8 cellular contexts compared by ENCODE assay signal in genomic region chr18:52339891-52340371, GRCh38. TPM values are rescaled to one million over a fixed set of nuclear protein-coding genes. Genes with fewer than 3 reads are reported as not detected.
A peak's percentile ranks its signal among the peaks of the same experiment; 100 is the strongest.
DNase-seq lines count a peak whose midpoint lies in the region; ATAC-seq and FAIRE-seq lines count a peak whose summit lies in the region.
"Had no signal": no experiment of that assay in that cellular context is flagged by ENCODE, and none has a peak within 500 bp of the region (broad histone marks: within the 10 kb centered on the region; RNA-seq: fewer than 3 reads in every experiment).

Gene DCC (plus strand): TSS chr18:52340197. CDS start chr18:52340788, 591 bp downstream.

- peak within 1 kb of the TSS in 1 of 10 donors; percentile 0 for H3K4me3 Mint-ChIP-seq in naive thymus-derived CD4-positive, alpha-beta T cell
- H3K4me3 Mint-ChIP-seq: T-helper 1 cell treated with Interleukin-12 subunit alpha and Interleukin-12 subunit beta and Interleukin-4 antibody, amounts not matched to agents 30 μg/mL and 1 μg/mL, for 36 hours had no signal

- H3K27me3 ChIP-seq in GM23248 (replicated peaks; ENCODE audit: insufficient read depth): peaks cover 44% of the 10 kb centered on the region
- no peaks in the 10 kb centered on the region for H3K27me3 ChIP-seq in naive thymus-derived CD4-positive, alpha-beta T cell (ENCODE audit: control insufficient read depth in 2 of 2, insufficient read depth in 2 of 2, low read length in 2 of 2)

- no peaks in the 10 kb centered on the region for H3K36me3 ChIP-seq in GM23248 (ENCODE audit: low read depth)
- no peaks in the 10 kb centered on the region for H3K36me3 ChIP-seq in naive thymus-derived CD4-positive, alpha-beta T cell (ENCODE audit: control insufficient read depth in 2 of 3, insufficient read depth in 3 of 3, low read length in 3 of 3)

- H3K27ac ChIP-seq in GM23248: no peak within 1 kb of the TSS
- H3K27ac ChIP-seq in naive thymus-derived CD4-positive, alpha-beta T cell (ENCODE audit: low read depth, low read length): no peak within 1 kb of the TSS

- H3F3A ChIP-seq in GM23248 (ENCODE audit: insufficient read depth): peaks cover 6% of the 10 kb centered on the region; the same call in 1 of the 2 replicates

- H3K9ac ChIP-seq in GM23248: no peak within 1 kb of the TSS

- H3K4me1 Mint-ChIP-seq in naive thymus-derived CD4-positive, alpha-beta T cell: peaks cover 0 to 6% (median 0%) of the 10 kb centered on the region in 7 donors

- DNase-seq in GM23248: peak; percentile 58
- DNase-seq in NCI-H446 (lab: John Stamatoyannopoulos, UW): peak; percentile 65 to 89
- peak; percentile 67 for DNase-seq in dedifferentiated amniotic fluid mesenchymal stem cell (ENCODE audit: extremely low spot score)
- DNase-seq in middle frontal gyrus (ENCODE audit: extremely low spot score, low spot score): peak; percentile 37
- no peak for DNase-seq in GM19239 (ENCODE audit: insufficient read length, low spot score)
- no peak for DNase-seq in cerebellar nuclear complex (lab: John Stamatoyannopoulos, UW)
- no peak for DNase-seq in naive thymus-derived CD4-positive, alpha-beta T cell

- WGBS in GM23248 (ENCODE audit: low coverage in 1 of 2, low lambda C conversion rate in 2 of 2, missing lambda C conversion rate in 2 of 2), 2 experiments: 1 to 2% methylated on average over 27 of the region's 27 CpGs

- no peaks in the 10 kb centered on the region for H4K20me1 ChIP-seq in GM23248 (ENCODE audit: insufficient read depth)

- H3K9me3 Mint-ChIP-seq in naive thymus-derived CD4-positive, alpha-beta T cell: peaks cover 2 to 20% (median 8%) of the 10 kb centered on the region in 11 donors
- H3K9me3 Mint-ChIP-seq: T-helper 1 cell treated with Interleukin-12 subunit alpha and Interleukin-12 subunit beta and Interleukin-4 antibody, amounts not matched to agents 30 μg/mL and 1 μg/mL, for 36 hours had no signal

- peaks cover 0 to 8% (median 0%) of the 10 kb centered on the region in 5 donors for H3K36me3 Mint-ChIP-seq in naive thymus-derived CD4-positive, alpha-beta T cell

- peak within 1 kb of the TSS; percentile 54 for H3K4me3 ChIP-seq in GM23248
- H3K4me3 ChIP-seq in naive thymus-derived CD4-positive, alpha-beta T cell (ENCODE audit: low read length): no peak within 1 kb of the TSS

- H3K27ac Mint-ChIP-seq in naive thymus-derived CD4-positive, alpha-beta T cell: peak within 1 kb of the TSS in 1 of 9 donors; percentile 30
- H3K27ac Mint-ChIP-seq: T-helper 1 cell treated with Interleukin-12 subunit alpha and Interleukin-12 subunit beta and Interleukin-4 antibody, amounts not matched to agents 30 μg/mL and 1 μg/mL, for 36 hours had no signal

- H2AFZ ChIP-seq in GM23248: 0 out of 2 replicates have a peak within 1 kb of the TSS, but pooled peaks have one; percentile 17

- intact Hi-C loops in naive thymus-derived CD4-positive, alpha-beta T cell (cut with micrococcal nuclease): no loop called here

- no peaks in the 10 kb centered on the region for H3K79me2 ChIP-seq in GM23248 (ENCODE audit: insufficient read depth)

- in situ Hi-C loops in GM23248 (cut with MboI): no loop called here

- no peak for ATAC-seq in naive thymus-derived CD4-positive, alpha-beta T cell

- peak within 1 kb of the TSS; percentile 26 for H3K4me2 ChIP-seq in GM23248 (ENCODE audit: unreplicated experiment)

- peaks cover 31 to 58% (median 46%) of the 10 kb centered on the region in 5 donors for H3K27me3 Mint-ChIP-seq in naive thymus-derived CD4-positive, alpha-beta T cell

- no peak for FAIRE-seq in GM19239 (lab: Jason Lieb, UNC)

- POLR2A ChIA-PET in naive thymus-derived CD4-positive, alpha-beta T cell (lab: Charles Lee): no interaction called here

- CTCF ChIA-PET in naive thymus-derived CD4-positive, alpha-beta T cell (lab: Charles Lee): no interaction called here

- no peaks in the 10 kb centered on the region for H3K9me3 ChIP-seq in GM23248 (ENCODE audit: low read depth)
- no peaks in the 10 kb centered on the region for H3K9me3 ChIP-seq in naive thymus-derived CD4-positive, alpha-beta T cell (ENCODE audit: control insufficient read depth in 2 of 3, low read length in 3 of 3)

- no peaks in the 10 kb centered on the region for H3K4me1 ChIP-seq in GM23248 (ENCODE audit: insufficient read depth)
- no peaks in the 10 kb centered on the region for H3K4me1 ChIP-seq in naive thymus-derived CD4-positive, alpha-beta T cell (ENCODE audit: control insufficient read depth in 2 of 2, insufficient read depth in 2 of 2, low read length in 2 of 2)

- H3K9me2 ChIP-seq in GM23248 (ENCODE audit: insufficient read depth): no peaks in the 10 kb centered on the region

RNA-seq across cellular contexts. Expression of gene DCC, which starts in this region (rescaled TPM):
- not detected in 2 replicates for total RNA-seq in GM23248 (2014; rRNA removed; shearing (Covaris generic))
- polyA plus RNA-seq in GM23248 (2016; fragmentation: Nextera tagmentation; extraction: Ambion mirVana): not detected in 2 replicates
- total RNA-seq in naive thymus-derived CD4-positive, alpha-beta T cell: not detected
- not detected for polyA plus RNA-seq in naive thymus-derived CD4-positive, alpha-beta T cell

Comparison
In these comparisons a context has a peak if more than half of its experiments do, and no peak if none do; other contexts are left out.
1. Peak in DNase-seq, H3K4me3 ChIP-seq and H3K4me2 ChIP-seq in GM23248; RNA of the gene not detected or under 1 TPM.
2. DNase-seq: peak in NCI-H446 (2 of 2), dedifferentiated amniotic fluid mesenchymal stem cell (single experiment) and middle frontal gyrus (single experiment); none in GM19239 (single experiment), cerebellar nuclear complex (0 of 2) and naive thymus-derived CD4-positive, alpha-beta T cell (0 of 9).